Comparison of ENCODE assay signal across 8 cellular contexts in genomic region chr2:10447300-10448207, GRCh38. TPM values are rescaled to one million over a fixed set of nuclear protein-coding genes. Genes with fewer than 3 reads are reported as not detected.
DNase-seq lines count a peak whose midpoint lies in the region; ATAC-seq lines count a peak whose summit lies in the region.

No MANE protein-coding gene starts in this region.

- H3K4me3 Mint-ChIP-seq in activated T-helper 1 cell treated with anti-CD3 and anti-CD28 coated beads, Interleukin-12 subunit alpha, Interleukin-12 subunit beta, Interleukin-2, Interleukin-4 antibody, amounts not matched to agents 30 ng/mL and 10 ng/mL and 1 ng/mL, durations not matched to agents 14 hours and 24 hours and 36 hours, result peak overlapping the region; percentile 100

- H3K27me3 Mint-ChIP-seq in activated T-helper 1 cell treated with anti-CD3 and anti-CD28 coated beads, Interleukin-12 subunit alpha, Interleukin-12 subunit beta, Interleukin-2, Interleukin-4 antibody, amounts not matched to agents 30 ng/mL and 10 ng/mL and 1 ng/mL, durations not matched to agents 14 hours and 24 hours and 36 hours (ENCODE audit: insufficient read depth), result peaks cover 1% of the 10 kb centered on the region

- peak; percentile 42 for ATAC-seq in HG02759 (IDR thresholded peaks at IDR 0.05; ENCODE audit: unreplicated experiment)

- peaks cover 49% of the 10 kb centered on the region for H3K4me1 Mint-ChIP-seq in activated T-helper 1 cell treated with anti-CD3 and anti-CD28 coated beads, Interleukin-12 subunit alpha, Interleukin-12 subunit beta, Interleukin-2, Interleukin-4 antibody, amounts not matched to agents 30 ng/mL and 10 ng/mL and 1 ng/mL, durations not matched to agents 14 hours and 24 hours and 36 hours (ENCODE audit: low read depth)

- H3K36me3 Mint-ChIP-seq in activated T-helper 1 cell treated with anti-CD3 and anti-CD28 coated beads, Interleukin-12 subunit alpha, Interleukin-12 subunit beta, Interleukin-2, Interleukin-4 antibody, amounts not matched to agents 30 ng/mL and 10 ng/mL and 1 ng/mL, durations not matched to agents 14 hours and 24 hours and 36 hours (ENCODE audit: low read depth), result peaks cover 30% of the 10 kb centered on the region

- DNase-seq in stimulated activated CD4-positive, alpha-beta T cell treated with anti-CD3 and anti-CD28 coated beads, Interleukin-1b, Interleukin-23, amount 100 ng/mL, for 48 hours, result peak; percentile 50
- DNase-seq in stimulated activated CD4-positive, alpha-beta T cell treated with anti-CD3 and anti-CD28 coated beads, Interleukin-2, amount 100 ng/mL, for 24 hours, result no peak
- peak; percentile 60 to 97 (median 88) for DNase-seq in NCI-H1417 (lab: John Stamatoyannopoulos, UW)
- no peak for DNase-seq in activated T-helper 1 cell treated with anti-CD3 and anti-CD28 coated beads, Interleukin-12 subunit alpha, Interleukin-12 subunit beta, Interleukin-2, Interleukin-4 antibody, amounts not matched to agents 30 ng/mL and 10 ng/mL and 1 ng/mL, durations not matched to agents 14 hours and 24 hours and 36 hours (ENCODE audit: low spot score)
- DNase-seq in germinal center (ENCODE audit: low spot score), result peak; percentile 71
- DNase-seq in nucleus accumbens (lab: John Stamatoyannopoulos, UW), result peak in 39 of 56 donors; percentile 33 to 83 (median 70)
- DNase-seq in ureter (ENCODE audit: low spot score), result no peak

- intact Hi-C loops in activated T-helper 1 cell treated with anti-CD3 and anti-CD28 coated beads, Interleukin-12 subunit alpha, Interleukin-12 subunit beta, Interleukin-2, Interleukin-4 antibody, amounts not matched to agents 30 ng/mL and 10 ng/mL and 1 ng/mL, durations not matched to agents 14 hours and 24 hours and 36 hours (cut with micrococcal nuclease), result loop anchor here (1.0 to 10.0 kb wide), 12 partner anchors 39 to 1445 kb away; partner anchors contain the start of genes ADAM17, CPSF3, HPCAL1 and ITGB1BP1

- H3K9me3 Mint-ChIP-seq in activated T-helper 1 cell treated with anti-CD3 and anti-CD28 coated beads, Interleukin-12 subunit alpha, Interleukin-12 subunit beta, Interleukin-2, Interleukin-4 antibody, amounts not matched to agents 30 ng/mL and 10 ng/mL and 1 ng/mL, durations not matched to agents 14 hours and 24 hours and 36 hours, result no peaks in the 10 kb centered on the region

- H3K27ac Mint-ChIP-seq in activated T-helper 1 cell treated with anti-CD3 and anti-CD28 coated beads, Interleukin-12 subunit alpha, Interleukin-12 subunit beta, Interleukin-2, Interleukin-4 antibody, amounts not matched to agents 30 ng/mL and 10 ng/mL and 1 ng/mL, durations not matched to agents 14 hours and 24 hours and 36 hours, result peak overlapping the region; percentile 98

RNA-seq across cellular contexts. Expression of gene ODC1, which starts 0.6 kb away (rescaled TPM):
- total RNA-seq in activated T-helper 1 cell treated with anti-CD3 and anti-CD28 coated beads, Interleukin-12 subunit alpha, Interleukin-12 subunit beta, Interleukin-2, Interleukin-4 antibody, amounts not matched to agents 30 ng/mL and 10 ng/mL and 1 ng/mL, durations not matched to agents 14 hours and 24 hours and 36 hours, result 235 and 247 TPM in 2 replicates
- total RNA-seq in ureter, result 85.3 TPM

Comparison
In these comparisons a context has a peak if more than half of its experiments do, and no peak if none do; other contexts are left out.
1. DNase-seq: peak in stimulated activated CD4-positive, alpha-beta T cell treated with anti-CD3 and anti-CD28 coated beads, Interleukin-1b, Interleukin-23, amount 100 ng/mL, for 48 hours (single experiment), NCI-H1417 (3 of 3), germinal center (single experiment) and nucleus accumbens (39 of 56); none in stimulated activated CD4-positive, alpha-beta T cell treated with anti-CD3 and anti-CD28 coated beads, Interleukin-2, amount 100 ng/mL, for 24 hours (0 of 2), activated T-helper 1 cell treated with anti-CD3 and anti-CD28 coated beads, Interleukin-12 subunit alpha, Interleukin-12 subunit beta, Interleukin-2, Interleukin-4 antibody, amounts not matched to agents 30 ng/mL and 10 ng/mL and 1 ng/mL, durations not matched to agents 14 hours and 24 hours and 36 hours (single experiment) and ureter (single experiment).